In the genomic region with DNA sequence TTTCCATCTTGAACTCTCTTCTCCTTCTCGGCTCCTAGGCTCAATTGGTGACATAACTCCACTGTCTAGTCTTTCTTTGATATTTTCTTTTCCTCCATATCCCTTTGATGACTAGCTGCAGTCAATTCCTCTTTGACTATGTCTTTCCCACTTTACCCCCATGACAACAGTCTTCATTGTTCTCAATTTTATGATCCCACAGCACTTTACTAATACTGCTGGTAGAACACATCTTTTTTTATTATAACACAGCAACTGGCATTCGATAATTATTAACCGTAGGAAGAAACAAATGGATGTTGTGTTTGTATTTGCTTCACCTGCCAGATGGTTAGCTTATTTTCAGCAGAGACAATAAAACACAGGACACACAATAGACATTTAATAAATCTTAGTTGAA, we compare ENCODE assay signal across 29 cellular contexts. TPM values are rescaled to one million over a fixed set of nuclear protein-coding genes. Genes with fewer than 3 reads are reported as not detected.
"Had no signal": no experiment of that assay in that cellular context is flagged by ENCODE, and none has a peak within 500 bp of the region (broad histone marks: within the 10 kb centered on the region; RNA-seq: fewer than 3 reads in every experiment).

No MANE protein-coding gene starts in this region.

- H3K36me3 Mint-ChIP-seq: activated CD8-positive, alpha-beta memory T cell treated with anti-CD3 and anti-CD28 coated beads, Interleukin-2, amount 10 ng/mL, durations not matched to agents 7 days and 5 days; activated naive CD8-positive, alpha-beta T cell; brain had no signal

- H3K4me3 Mint-ChIP-seq: activated B cell treated with CpG ODN at 0.5 μM for 24 hours; activated CD4-positive, alpha-beta T cell treated with anti-CD3 and anti-CD28 coated beads, Interleukin-2, amount 10 ng/mL, durations not matched to agents 24 days and 14 days; activated CD8-positive, alpha-beta memory T cell treated with anti-CD3 and anti-CD28 coated beads, Interleukin-2, amount 10 ng/mL, durations not matched to agents 7 days and 5 days; activated naive CD8-positive, alpha-beta T cell; activated T-cell treated with anti-CD3 and anti-CD28 coated beads, Interleukin-2, amount 50 U/mL, for 24 hours; activated T-helper 1 cell treated with anti-CD3 and anti-CD28 coated beads, Interleukin-12 subunit alpha, Interleukin-12 subunit beta, Interleukin-2, Interleukin-4 antibody, amounts not matched to agents 30 ng/mL and 10 ng/mL and 1 ng/mL, durations not matched to agents 14 hours and 24 hours and 36 hours; brain; T-helper 1 cell treated with Interleukin-12 subunit alpha and Interleukin-12 subunit beta and Interleukin-4 antibody, amounts not matched to agents 30 μg/mL and 1 μg/mL, for 36 hours had no signal

- H3K4me1 Mint-ChIP-seq: activated B cell treated with CpG ODN at 0.5 μM for 24 hours; activated CD4-positive, alpha-beta T cell treated with anti-CD3 and anti-CD28 coated beads, Interleukin-2, amount 10 ng/mL, durations not matched to agents 24 days and 14 days; activated CD8-positive, alpha-beta memory T cell treated with anti-CD3 and anti-CD28 coated beads, Interleukin-2, amount 10 ng/mL, durations not matched to agents 7 days and 5 days had no signal

- H3K36me3 ChIP-seq: cardiac muscle cell, Peyer's patch, SJCRH30 had no signal

- DNase-seq: activated B cell treated with CpG ODN at 0.5 μM for 24 hours; activated CD4-positive, alpha-beta T cell treated with anti-CD3 and anti-CD28 coated beads for 1 hour; activated CD4-positive, alpha-beta T cell treated with anti-CD3 and anti-CD28 coated beads, Interleukin-2, amount 10 ng/mL, durations not matched to agents 24 days and 14 days; activated CD4-positive, alpha-beta T cell treated with anti-CD3 and anti-CD28 coated beads, Interleukin-2, amount 50 U/mL, for 48 hours; activated CD8-positive, alpha-beta memory T cell treated with anti-CD3 and anti-CD28 coated beads, Interleukin-2, amount 10 ng/mL, durations not matched to agents 7 days and 5 days; activated effector memory CD4-positive, alpha-beta T cell treated with Interleukin-2 at 50 U/mL for 16 hours; activated naive CD4-positive, alpha-beta T cell; activated T-cell treated with anti-CD3 and anti-CD28 coated beads, Interleukin-2, amount 50 U/mL, for 24 hours; amygdala; KG1; NCI-H1092; NCI-H1436; NCI-H1694 treated with DMSO at 0.1 percent for 48 hours; NCI-H2029 treated with DMSO at 0.1 percent for 48 hours; NCI-H510A treated with DMSO at 0.1 percent for 48 hours; NK-92 treated with Interleukin-12 subunit alpha and Interleukin-12 subunit beta, amount 100 ng/mL, for 24 hours; Peyer's patch; Right ventricle myocardium superior; SJCRH30; SW 1271; T-helper 9 cell had no signal

- H3K27me3 ChIP-seq: cardiac muscle cell, Peyer's patch, SJCRH30 had no signal

- H3K9me3 ChIP-seq: Peyer's patch had no signal

- ATAC-seq: activated CD8-positive, alpha-beta memory T cell treated with anti-CD3 and anti-CD28 coated beads, Interleukin-2, amount 10 ng/mL, durations not matched to agents 7 days and 5 days; SK-N-SH treated with all-trans-retinoic acid at 6 μM for 48 hours had no signal

- H3K27ac Mint-ChIP-seq: activated B cell treated with CpG ODN at 0.5 μM for 24 hours; activated CD4-positive, alpha-beta T cell treated with anti-CD3 and anti-CD28 coated beads, Interleukin-2, amount 10 ng/mL, durations not matched to agents 24 days and 14 days; activated CD8-positive, alpha-beta memory T cell treated with anti-CD3 and anti-CD28 coated beads, Interleukin-2, amount 10 ng/mL, durations not matched to agents 7 days and 5 days; activated naive CD8-positive, alpha-beta T cell; activated T-cell treated with anti-CD3 and anti-CD28 coated beads, Interleukin-2, amount 50 U/mL, for 24 hours; activated T-helper 1 cell treated with anti-CD3 and anti-CD28 coated beads, Interleukin-12 subunit alpha, Interleukin-12 subunit beta, Interleukin-2, Interleukin-4 antibody, amounts not matched to agents 30 ng/mL and 10 ng/mL and 1 ng/mL, durations not matched to agents 14 hours and 24 hours and 36 hours; brain; T-helper 1 cell treated with Interleukin-12 subunit alpha and Interleukin-12 subunit beta and Interleukin-4 antibody, amounts not matched to agents 30 μg/mL and 1 μg/mL, for 36 hours had no signal

- H3K4me1 ChIP-seq: Peyer's patch had no signal

- H3K9me3 Mint-ChIP-seq: activated B cell treated with CpG ODN at 0.5 μM for 24 hours; activated CD4-positive, alpha-beta T cell treated with anti-CD3 and anti-CD28 coated beads, Interleukin-2, amount 10 ng/mL, durations not matched to agents 24 days and 14 days; activated T-cell treated with anti-CD3 and anti-CD28 coated beads, Interleukin-2, amount 50 U/mL, for 24 hours; activated T-helper 1 cell treated with anti-CD3 and anti-CD28 coated beads, Interleukin-12 subunit alpha, Interleukin-12 subunit beta, Interleukin-2, Interleukin-4 antibody, amounts not matched to agents 30 ng/mL and 10 ng/mL and 1 ng/mL, durations not matched to agents 14 hours and 24 hours and 36 hours; T-helper 1 cell treated with Interleukin-12 subunit alpha and Interleukin-12 subunit beta and Interleukin-4 antibody, amounts not matched to agents 30 μg/mL and 1 μg/mL, for 36 hours had no signal

- FAIRE-seq: astrocyte had no signal

- H3K4me3 ChIP-seq: cardiac muscle cell, Peyer's patch, SJCRH30 had no signal

- H3K27ac ChIP-seq: cardiac muscle cell, Peyer's patch, RWPE1, SJCRH30 had no signal

RNA-seq across cellular contexts. Expression of gene KRTAP3-3, which starts 1.3 kb away (rescaled TPM):
- polyA plus RNA-seq: cardiac muscle cell had no signal

RNA-seq across cellular contexts. Expression of gene KRTAP3-2, which starts 7.0 kb away (rescaled TPM):
- polyA plus RNA-seq: cardiac muscle cell had no signal

RNA-seq across cellular contexts. Expression of gene KRT40, which starts 8.5 kb away (rescaled TPM):
- polyA plus RNA-seq: cardiac muscle cell had no signal

RNA-seq across cellular contexts. Expression of gene KRTAP3-1, which starts 16.3 kb away (rescaled TPM):
- polyA plus RNA-seq: cardiac muscle cell had no signal

RNA-seq across cellular contexts. Expression of gene KRT39, which starts 25.9 kb away (rescaled TPM):
- polyA plus RNA-seq: cardiac muscle cell had no signal
